1 cellular context compared by ENCODE assay signal in the genomic region with DNA sequence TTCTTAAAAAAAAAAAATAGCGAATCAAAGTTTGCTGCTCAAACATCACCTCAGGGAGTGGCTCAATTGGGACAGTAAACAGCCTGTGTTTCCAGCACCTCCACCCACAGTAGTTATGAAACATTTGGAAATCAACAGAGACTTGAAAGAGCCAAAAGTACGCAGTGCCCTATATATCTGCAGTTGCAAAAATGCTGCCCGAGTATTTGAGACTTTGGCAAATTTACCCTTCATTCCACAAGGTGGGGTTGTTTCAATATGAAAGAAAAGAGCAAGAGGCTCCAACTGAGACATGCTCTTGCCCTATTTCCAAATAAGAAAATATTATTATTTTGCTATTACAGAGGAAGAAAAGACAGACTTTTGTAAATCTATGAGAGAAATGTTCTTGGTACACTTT.
TF ChIP-seq lines count a peak whose summit lies in the region.

No MANE protein-coding gene starts in this region.

TF ChIP-seq in H1, 55 proteins besides CTCF, POLR2A, EP300 and RAD21 (continued from another document):
- TF ChIP-seq BRCA1 (IDR thresholded peaks at IDR 0.05; ENCODE audit: low read depth, low read length): no peak
- TF ChIP-seq KDM1A (IDR thresholded peaks at IDR 0.05; ENCODE audit: borderline replicate concordance, low read length): no peak
- no peak for TF ChIP-seq USF2 (IDR thresholded peaks at IDR 0.05; ENCODE audit: low read length)
- TF ChIP-seq TBP (IDR thresholded peaks at IDR 0.05; ENCODE audit: low read depth, low read length): no peak
- no peak for TF ChIP-seq NRF1 (IDR thresholded peaks at IDR 0.05; ENCODE audit: low read depth, low read length)
